Comparison of ENCODE assay signal across 8 cellular contexts in the genomic region with DNA sequence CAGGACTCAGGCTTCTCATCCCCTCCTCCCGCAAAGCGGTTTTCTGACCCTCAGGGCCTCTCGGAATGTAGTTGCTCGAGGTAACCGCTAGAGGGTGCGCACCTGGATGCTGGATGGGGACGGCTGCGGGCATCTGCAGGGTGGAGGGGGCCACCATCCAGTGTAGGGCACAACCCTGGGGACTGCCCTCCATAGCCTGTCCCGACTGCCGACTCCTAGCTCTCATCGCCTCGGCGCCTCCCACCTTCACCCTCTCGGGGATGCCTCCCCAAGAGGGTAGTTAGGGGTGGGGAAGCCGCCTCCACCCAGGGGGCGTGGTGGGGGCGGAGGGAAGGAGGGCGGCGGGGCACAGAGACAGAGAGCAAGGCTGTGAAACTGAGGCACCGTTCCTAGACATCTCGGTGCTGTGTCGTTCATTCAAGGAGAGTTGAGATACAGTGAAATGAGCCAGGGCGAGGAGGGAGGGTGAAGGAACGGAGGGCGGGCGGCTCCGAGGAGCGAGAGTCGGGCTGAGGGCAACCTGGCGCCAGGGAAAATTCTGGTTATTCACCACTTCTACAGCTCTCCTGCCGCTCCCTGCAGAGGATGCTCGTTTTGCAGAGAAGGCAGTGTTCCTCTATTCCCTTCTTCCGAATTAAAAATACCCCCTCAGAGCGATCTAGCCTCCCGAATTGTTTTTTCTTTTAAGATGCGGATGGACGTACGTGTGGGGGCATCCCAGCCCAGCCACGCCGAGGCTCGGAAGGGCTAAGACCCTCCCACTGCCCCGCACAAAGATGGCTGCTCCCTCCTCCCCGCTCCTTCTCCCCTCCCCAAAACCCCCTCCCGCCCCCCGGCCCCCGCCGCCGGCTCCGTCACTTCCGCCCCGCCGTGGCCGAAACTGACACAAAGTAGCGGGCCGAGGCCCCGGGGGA. TPM values are rescaled to one million over a fixed set of nuclear protein-coding genes. Genes with fewer than 3 reads are reported as not detected.
DNase-seq lines count a peak whose midpoint lies in the region; ATAC-seq lines count a peak whose summit lies in the region.

Gene ATP8B2 (plus strand): TSS at position 857 of the 914 bp plus-strand sequence. CDS start 2,617 bp downstream, outside the sequence.

- ATAC-seq in HG03066 (IDR thresholded peaks at IDR 0.05; ENCODE audit: low read depth, unreplicated experiment) (peak; percentile 49), HG03097 (IDR thresholded peaks at IDR 0.05; ENCODE audit: low FRiP score, unreplicated experiment) (no peak)

- DNase-seq in Daoy (ENCODE audit: low read depth): peak; percentile 84
- peak; percentile 95 for DNase-seq in NCI-H345 treated with DMSO at 0.1 percent for 48 hours (lab: John Stamatoyannopoulos, UW; ENCODE audit: unreplicated experiment)
- peak; percentile 73 to 76 for DNase-seq in activated CD4-positive, alpha-beta T cell treated with anti-CD3 and anti-CD28 coated beads for 24 hours (ENCODE audit: low read depth in 2 of 2)
- DNase-seq in cerebellum (ENCODE audit: low spot score): peak; percentile 88
- peak; percentile 45 for DNase-seq in kidney glomerular epithelial cell (lab: John Stamatoyannopoulos, UW)
- DNase-seq in stimulated activated CD4-positive, alpha-beta T cell treated with anti-CD3 and anti-CD28 coated beads, Interleukin-15, amount 100 ng/mL, for 48 hours (ENCODE audit: low read depth in 2 of 2): peak; percentile 74 to 81

RNA-seq across cellular contexts. Expression of gene ATP8B2, which starts in this region (rescaled TPM):
- 31.6 and 41.7 TPM in 2 replicates for total RNA-seq in Daoy (2014; rRNA removed; shearing (Covaris generic))
- total RNA-seq in cerebellum: 39.7 TPM

Comparison
In these comparisons a context has a peak if more than half of its experiments do, and no peak if none do; other contexts are left out.
1. DNase-seq: peak in every context shown above with its lines; median percentile 95 in NCI-H345 treated with DMSO at 0.1 percent for 48 hours; 88 in cerebellum; 84 in Daoy; 78 in stimulated activated CD4-positive, alpha-beta T cell treated with anti-CD3 and anti-CD28 coated beads, Interleukin-15, amount 100 ng/mL, for 48 hours; 74 in activated CD4-positive, alpha-beta T cell treated with anti-CD3 and anti-CD28 coated beads for 24 hours; 45 in kidney glomerular epithelial cell.